ENCODE assay signal across 8 cellular contexts in the genomic region with DNA sequence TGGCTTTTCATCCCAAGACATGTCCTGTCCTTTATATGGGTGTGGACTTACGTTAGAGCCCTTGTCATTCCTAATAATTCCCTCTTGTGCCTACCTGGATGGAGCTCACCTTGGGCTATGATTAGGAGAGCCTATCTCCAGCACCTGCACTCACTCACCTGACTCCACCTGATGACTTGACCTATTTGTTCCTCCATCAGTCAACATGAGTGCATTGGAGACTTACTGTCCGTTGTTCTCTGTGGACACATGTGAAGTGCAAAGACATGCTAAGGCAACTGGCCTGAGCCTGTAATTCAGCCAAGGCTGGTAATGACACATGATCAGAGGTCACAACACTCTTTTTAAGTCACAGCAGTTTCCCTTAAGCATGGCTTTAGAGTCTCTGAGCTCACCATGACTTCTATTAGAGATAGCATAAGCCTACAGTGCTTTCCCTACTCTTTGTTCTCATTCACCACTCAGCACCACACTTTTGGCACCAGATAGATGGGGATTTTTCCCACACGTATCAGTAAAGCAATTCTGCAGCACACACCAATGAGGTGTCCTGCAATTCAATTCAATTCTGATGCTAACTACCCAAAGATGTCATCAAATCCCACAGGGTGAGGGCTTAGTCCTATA. TPM values are rescaled to one million over a fixed set of nuclear protein-coding genes. Genes with fewer than 3 reads are reported as not detected.
"Had no signal": no experiment of that assay in that cellular context is flagged by ENCODE, and none has a peak within 500 bp of the region (broad histone marks: within the 10 kb centered on the region; RNA-seq: fewer than 3 reads in every experiment).

No MANE protein-coding gene starts in this region.

- H3K27ac ChIP-seq: HL-60 had no signal

- DNase-seq: IMR-90, KBM-7 had no signal

- FAIRE-seq: HTR-8/SVneo, K562 had no signal

- H3K4me3 ChIP-seq: K562 had no signal

- ATAC-seq: K562 had no signal

RNA-seq across cellular contexts. Expression of a gene that starts 9.4 kb away (rescaled TPM):
- total RNA-seq: HT1080 had no signal
- polyA plus RNA-seq: HepG2, IgD-negative memory B cell had no signal
